ENCODE assay signal across 22 cellular contexts in the genomic region with DNA sequence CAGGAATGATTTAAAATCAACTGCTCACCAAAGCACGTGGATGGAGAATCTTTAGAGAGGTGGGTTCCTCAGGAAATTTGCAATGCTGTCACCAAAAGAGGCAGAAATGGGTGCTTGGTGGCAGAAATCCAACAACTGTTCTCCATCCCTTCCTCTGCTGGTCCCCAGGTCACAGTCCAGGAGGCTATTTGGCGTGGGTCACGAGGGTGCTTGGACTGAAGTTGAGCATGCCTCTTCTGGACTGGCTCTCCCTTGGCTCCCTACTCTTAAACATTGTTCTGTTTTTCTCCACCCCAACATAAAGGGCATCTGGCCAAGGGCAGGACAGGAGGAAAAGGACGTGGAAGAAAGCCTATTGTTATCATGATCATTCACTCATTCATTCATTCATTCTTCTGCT. TPM values are rescaled to one million over a fixed set of nuclear protein-coding genes. Genes with fewer than 3 reads are reported as not detected.
DNase-seq lines count a peak whose midpoint lies in the region; ATAC-seq, FAIRE-seq and TF ChIP-seq lines count a peak whose summit lies in the region.
"Had no signal": no experiment of that assay in that cellular context is flagged by ENCODE, and none has a peak within 500 bp of the region (broad histone marks: within the 10 kb centered on the region; RNA-seq: fewer than 3 reads in every experiment).

No MANE protein-coding gene starts in this region.

- POLR2A ChIA-PET in Caco-2 (lab: Charles Lee): interaction anchor here (0.5 kb wide), 1 partner anchor 136 kb away, joined by 3 read pairs; no protein-coding TSS in a partner anchor
- POLR2A ChIA-PET in HepG2 (lab: Yijun Ruan, JAX): no interaction called here

- H3K9ac ChIP-seq in HepG2 (ENCODE audit: insufficient read depth, low read depth, low read length): no peak overlapping the region
- H3K9ac ChIP-seq: BLaER1 had no signal

- FAIRE-seq in HepG2 (lab: Jason Lieb, UNC): no peak
- FAIRE-seq: A204.1, GM12878, H54 had no signal

- no peak for TF ChIP-seq CTCF in Caco-2 (IDR thresholded peaks at IDR 0.05; ENCODE audit: insufficient read depth in 1 of 2, low read depth in 1 of 2, low read length in 1 of 2, severe bottlenecking in 1 of 2, unreplicated experiment in 1 of 2)
- no peak for TF ChIP-seq CTCF in VCaP (conservative IDR thresholded peaks at IDR 0.05)
- no peak for TF ChIP-seq CTCF in HepG2 (CRISPR knock-in tag; IDR thresholded peaks at IDR 0.05)
- TF ChIP-seq CTCF in type B pancreatic cell (conservative IDR thresholded peaks at IDR 0.05): no peak

- intact Hi-C loops in Caco-2 (cut with micrococcal nuclease; ENCODE audit: unreplicated experiment) (no loop called here), HepG2 (cut with micrococcal nuclease; ENCODE audit: unreplicated experiment) (no loop called here)

- CTCF ChIA-PET in Caco-2 (lab: Charles Lee): no interaction called here
- CTCF ChIA-PET in HepG2 (lab: Yijun Ruan, JAX; ENCODE audit: low intra/inter-chr PET ratio, low total read pairs): no interaction called here

- in situ Hi-C loops in HepG2 (cut with HindIII; ENCODE audit: extremely low pct_ligation_motif_present, low pct_unique_long_range_greater_than_20kb): no loop called here

- no peak for ATAC-seq in HepG2
- ATAC-seq in HG02588 (IDR thresholded peaks at IDR 0.05; ENCODE audit: unreplicated experiment): no peak
- ATAC-seq: GM12878 had no signal

- H2AFZ ChIP-seq in HepG2 (ENCODE audit: low read length): no peak overlapping the region

- WGBS in HepG2 (ENCODE audit: low lambda C conversion rate): 100% methylated on average over 4 of the region's 4 CpGs

- H3K4me1 ChIP-seq in Caco-2 (peaks cover 66% of the 10 kb centered on the region), HepG2 (ENCODE audit: insufficient read depth, low read length) (peaks cover 12% of the 10 kb centered on the region)
- H3K4me1 ChIP-seq: BLaER1, HAP-1 had no signal

- H3K9me3 Mint-ChIP-seq in Caco-2 (ENCODE audit: unreplicated experiment): no peaks in the 10 kb centered on the region
- no peaks in the 10 kb centered on the region for H3K9me3 Mint-ChIP-seq in type B pancreatic cell
- H3K9me3 Mint-ChIP-seq: CD4-positive, alpha-beta T cell; CD8-positive, alpha-beta memory T cell had no signal

- H3K9me3 ChIP-seq in Caco-2: no peaks in the 10 kb centered on the region
- no peaks in the 10 kb centered on the region for H3K9me3 ChIP-seq in HepG2 (ENCODE audit: low read length)
- H3K9me3 ChIP-seq: BLaER1, HAP-1 had no signal

- no peak for TF ChIP-seq POLR2A in HepG2 (IDR thresholded peaks at IDR 0.05; ENCODE audit: insufficient read depth in 1 of 2, low read depth in 2 of 2, low read length in 2 of 2)

- TF ChIP-seq EP300 in HepG2 (IDR thresholded peaks at IDR 0.05; ENCODE audit: low read depth in 2 of 2, low read length in 2 of 2): no peak
- no peak for TF ChIP-seq EP300 in HepG2 (CRISPR knock-in tag; IDR thresholded peaks at IDR 0.05; ENCODE audit: borderline replicate concordance)

- H3K36me3 Mint-ChIP-seq in Caco-2 (ENCODE audit: insufficient read depth, unreplicated experiment): peaks cover 54% of the 10 kb centered on the region
- peaks cover 15% of the 10 kb centered on the region for H3K36me3 Mint-ChIP-seq in type B pancreatic cell
- H3K36me3 Mint-ChIP-seq: CD14-positive monocyte; CD8-positive, alpha-beta memory T cell had no signal

- H3K4me3 Mint-ChIP-seq in Caco-2 (ENCODE audit: unreplicated experiment) (no peak overlapping the region), type B pancreatic cell (no peak overlapping the region)
- H3K4me3 Mint-ChIP-seq: B cell; CD14-positive monocyte; CD4-positive, alpha-beta T cell; CD8-positive, alpha-beta memory T cell had no signal

- no peak overlapping the region for H3K4me3 ChIP-seq in Caco-2 (ENCODE audit: low read depth, low read length)
- no peak overlapping the region for H3K4me3 ChIP-seq in HepG2 (replicated peaks in 1 of 3; ENCODE audit: insufficient read depth in 1 of 3, low read depth in 2 of 3, low read length in 3 of 3)
- H3K4me3 ChIP-seq: BLaER1, GM12878, HAP-1 had no signal

- no peaks in the 10 kb centered on the region for H3K27me3 ChIP-seq in Caco-2 (replicated peaks; ENCODE audit: control insufficient read depth, insufficient read depth, low read length)
- H3K27me3 ChIP-seq in HepG2 (ENCODE audit: control insufficient read depth in 1 of 2, insufficient read depth in 2 of 2, low read length in 2 of 2): no peaks in the 10 kb centered on the region
- H3K27me3 ChIP-seq: BLaER1 had no signal

- H3K36me3 ChIP-seq in Caco-2 (ENCODE audit: control insufficient read depth, insufficient read depth, low read length) (no peaks in the 10 kb centered on the region), HepG2 (replicated peaks in 1 of 2; ENCODE audit: control insufficient read depth in 1 of 2, insufficient read depth in 2 of 2, low read length in 2 of 2) (no peaks in the 10 kb centered on the region; a peak in 1 of 5 replicates)
- H3K36me3 ChIP-seq: BLaER1, HAP-1 had no signal

- no peaks in the 10 kb centered on the region for H4K20me1 ChIP-seq in HepG2 (ENCODE audit: insufficient read depth, low read length)
- H4K20me1 ChIP-seq: BLaER1 had no signal

- H3K27ac ChIP-seq in VCaP (peak overlapping the region; percentile 97), HepG2 (ENCODE audit: extremely low read length, insufficient read depth, low read length) (no peak overlapping the region)
- H3K27ac ChIP-seq: BLaER1 had no signal

- peak overlapping the region; percentile 20 for H3K27ac Mint-ChIP-seq in Caco-2 (ENCODE audit: unreplicated experiment)
- H3K27ac Mint-ChIP-seq in type B pancreatic cell: peak overlapping the region; percentile 25
- H3K27ac Mint-ChIP-seq: B cell; CD14-positive monocyte; CD4-positive, alpha-beta T cell; CD8-positive, alpha-beta memory T cell had no signal

- H3K27me3 Mint-ChIP-seq in Caco-2 (ENCODE audit: insufficient read depth, unreplicated experiment) (no peaks in the 10 kb centered on the region), type B pancreatic cell (peaks cover 3% of the 10 kb centered on the region)
- H3K27me3 Mint-ChIP-seq: B cell had no signal

- H3K4me1 Mint-ChIP-seq in Caco-2 (ENCODE audit: low read depth, unreplicated experiment) (peaks cover 71% of the 10 kb centered on the region), type B pancreatic cell (ENCODE audit: unreplicated experiment) (peaks cover 41% of the 10 kb centered on the region)
- H3K4me1 Mint-ChIP-seq: B cell; CD14-positive monocyte; CD8-positive, alpha-beta memory T cell had no signal

- BruUV-seq in Caco-2 (replicated peaks; lab: Mats Ljungman, UMichigan) (no TSS peak), HepG2 (replicated peaks; lab: Mats Ljungman, UMichigan) (no TSS peak)

- TF ChIP-seq RAD21 in HepG2 (CRISPR knock-in tag; IDR thresholded peaks at IDR 0.05): no peak

- H3K79me2 ChIP-seq in HepG2 (ENCODE audit: insufficient read depth, low read length): peaks cover 2% of the 10 kb centered on the region

- no peak overlapping the region for H3K4me2 ChIP-seq in HepG2 (ENCODE audit: low read depth, low read length)
- H3K4me2 ChIP-seq: BLaER1 had no signal

- no peak for DNase-seq in Caco-2
- no peak for DNase-seq in HepG2 (ENCODE audit: low spot score)
- no peak for DNase-seq in type B pancreatic cell (ENCODE audit: extremely low spot score, unreplicated experiment)
- no peak for DNase-seq in HUDEP-2 (lab: John Stamatoyannopoulos, UW; ENCODE audit: unreplicated experiment in 76 of 76)
- no peak for DNase-seq in cortex of kidney (lab: John Stamatoyannopoulos, UW)
- no peak for DNase-seq in DMS53 treated with DMSO at 0.1 percent for 48 hours (lab: John Stamatoyannopoulos, UW; ENCODE audit: unreplicated experiment)
- DNase-seq: CD4-positive, alpha-beta T cell; CD8-positive, alpha-beta memory T cell; DMS153; DMS79; EL; GDM1; GOT3 had no signal

TF ChIP-seq in HepG2, 621 proteins besides CTCF, POLR2A, EP300 and RAD21 (continues in another document):
- TF ChIP-seq ZNF17 (CRISPR knock-in tag; IDR thresholded peaks at IDR 0.05): no peak
- TF ChIP-seq HNF4A (CRISPR knock-in tag; IDR thresholded peaks at IDR 0.05): 0 out of 2 replicates have a peak, but pooled peaks have one; percentile 3

RNA-seq across cellular contexts. Expression of a gene that starts 58.9 kb away (rescaled TPM):
- total RNA-seq in Caco-2 (2022) (108 and 109 TPM in 2 replicates), HepG2 (2016; rRNA removed; fragmentation: Illumina TruSeq; extraction: Trizol) (17.3 and 17.9 TPM in 2 replicates), type B pancreatic cell (ENCODE audit: low replicate concordance) (80.1 and 183 TPM in 2 replicates)
- 3.2 and 4.1 TPM in 2 replicates for total RNA-seq in HepG2 (2016; cell fraction: cytosol; rRNA removed; fragmentation: Illumina TruSeq; extraction: Trizol; ENCODE audit: low read depth)
- total RNA-seq in HepG2 (2016; cell fraction: insoluble cytoplasmic fraction; rRNA removed; fragmentation: Illumina TruSeq; extraction: Trizol): 16.2 and 18.5 TPM in 2 replicates
- 11.3 and 13.4 TPM in 2 replicates for total RNA-seq in HepG2 (2016; cell fraction: membrane; rRNA removed; fragmentation: Illumina TruSeq; extraction: Trizol)
- total RNA-seq in HepG2 (2016; cell fraction: nucleus; rRNA removed; fragmentation: Illumina TruSeq; extraction: Trizol): 11.5 and 19.6 TPM in 2 replicates
- polyA plus RNA-seq in HepG2 (2011; rRNA removed): 8.3 and 9.3 TPM in 2 replicates
- 5.7 and 5.8 TPM in 2 replicates for polyA plus RNA-seq in HepG2 (2011; cell fraction: cytosol; rRNA removed)
- polyA plus RNA-seq in HepG2 (2011; cell fraction: nucleus; rRNA removed): 9.7 and 10.0 TPM in 2 replicates
- 8.6 and 11.5 TPM in 2 replicates for polyA plus RNA-seq in HepG2 (2012)
- 1.6 and 2.5 TPM in 2 replicates for polyA plus RNA-seq in HepG2 (2016; cell fraction: cytosol; fragmentation: Illumina TruSeq; extraction: Trizol; ENCODE audit: low read depth)
- polyA plus RNA-seq in HepG2 (2016; cell fraction: insoluble cytoplasmic fraction; fragmentation: Illumina TruSeq; extraction: Trizol; ENCODE audit: low read depth): 16.5 and 17.8 TPM in 2 replicates
- 7.0 and 8.7 TPM in 2 replicates for polyA plus RNA-seq in HepG2 (2016; cell fraction: membrane; fragmentation: Illumina TruSeq; extraction: Trizol; ENCODE audit: low read depth)
- 16.3 and 18.5 TPM in 2 replicates for polyA plus RNA-seq in HepG2 (2016; cell fraction: nucleus; fragmentation: Illumina TruSeq; extraction: Trizol; ENCODE audit: insufficient read depth, low read depth)
- polyA minus RNA-seq in HepG2 (2011; rRNA and poly(A)+ RNA removed; ENCODE audit: low replicate concordance): 12.6 and 55.5 TPM in 2 replicates
- polyA minus RNA-seq in HepG2 (2011; cell fraction: cytosol; rRNA and poly(A)+ RNA removed): 6.4 and 7.6 TPM in 2 replicates
- 12.2 and 12.5 TPM in 2 replicates for polyA minus RNA-seq in HepG2 (2011; cell fraction: nucleus; rRNA and poly(A)+ RNA removed)
- polyA plus RNA-seq: CD14-positive monocyte had no signal
